ENCODE assay signal across 28 cellular contexts in genomic region chr5:78279194-78279593, GRCh38.
"Had no signal": no experiment of that assay in that cellular context is flagged by ENCODE, and none has a peak within 500 bp of the region (broad histone marks: within the 10 kb centered on the region; RNA-seq: fewer than 3 reads in every experiment).

No MANE protein-coding gene starts in this region.

- H3K4me1 Mint-ChIP-seq: endodermal cell had no signal

- H3K36me3 ChIP-seq: colonic mucosa, esophagus muscularis mucosa, esophagus squamous epithelium, gastrocnemius medialis, gastroesophageal sphincter, heart left ventricle, heart right ventricle had no signal

- DNase-seq: colonic mucosa; cortex of kidney; dermis blood vessel endothelial cell; dorsolateral prefrontal cortex; effector CD4-positive, alpha-beta T cell; effector CD8-positive, alpha-beta T cell; effector memory CD4-positive, alpha-beta T cell; effector memory CD8-positive, alpha-beta T cell; endodermal cell; esophagus squamous epithelium; foreskin fibroblast; foreskin keratinocyte; foreskin melanocyte; gastrocnemius medialis; glutamatergic neuron; head of caudate nucleus; heart left ventricle; heart right ventricle had no signal

- FAIRE-seq: colon, endometrium, endothelial cell of umbilical vein, frontal cortex had no signal

- H3K4me1 ChIP-seq: colonic mucosa, esophagus squamous epithelium, foreskin keratinocyte, gastroesophageal sphincter had no signal

- ATAC-seq: effector memory CD8-positive, alpha-beta T cell; esophagus mucosa; foreskin keratinocyte; gastrocnemius medialis; gastroesophageal sphincter; heart left ventricle; heart right ventricle had no signal

- H3K4me3 ChIP-seq: colonic mucosa, coronary artery, esophagus muscularis mucosa, esophagus squamous epithelium, gastrocnemius medialis, gastroesophageal sphincter, heart left ventricle, heart right ventricle had no signal

- H3K27me3 ChIP-seq: colonic mucosa, dorsolateral prefrontal cortex, esophagus muscularis mucosa, esophagus squamous epithelium, foreskin keratinocyte, gastrocnemius medialis, gastroesophageal sphincter, heart left ventricle, heart right ventricle had no signal

- H3K27ac ChIP-seq: colonic mucosa, coronary artery, epithelial cell of prostate, esophagus muscularis mucosa, esophagus squamous epithelium, foreskin keratinocyte, gastrocnemius medialis, gastroesophageal sphincter, heart left ventricle, heart right ventricle had no signal

- H3K4me3 Mint-ChIP-seq: dendritic cell treated with granulocyte-macrophage colony-stimulating factor and Interleukin-4, amounts not matched to agents 40 ng/mL and 50 ng/mL, for 4 days; effector memory CD8-positive, alpha-beta T cell; endodermal cell had no signal

- H3K27me3 Mint-ChIP-seq: dendritic cell treated with granulocyte-macrophage colony-stimulating factor and Interleukin-4, amounts not matched to agents 40 ng/mL and 50 ng/mL, for 4 days; effector memory CD8-positive, alpha-beta T cell had no signal

- H3K9me3 Mint-ChIP-seq: effector memory CD8-positive, alpha-beta T cell; endodermal cell had no signal

- H3K9me3 ChIP-seq: colonic mucosa, esophagus muscularis mucosa, esophagus squamous epithelium, gastrocnemius medialis, gastroesophageal sphincter, heart left ventricle, heart right ventricle had no signal

- H3K27ac Mint-ChIP-seq: dendritic cell treated with granulocyte-macrophage colony-stimulating factor and Interleukin-4, amounts not matched to agents 40 ng/mL and 50 ng/mL, for 4 days; effector memory CD8-positive, alpha-beta T cell; endodermal cell had no signal
